Comparison of ENCODE assay signal across 26 cellular contexts in genomic region chr9:130260816-130261765, GRCh38. TPM values are rescaled to one million over a fixed set of nuclear protein-coding genes. Genes with fewer than 3 reads are reported as not detected.
DNase-seq lines count a peak whose midpoint lies in the region; FAIRE-seq and TF ChIP-seq lines count a peak whose summit lies in the region.
"Had no signal": no experiment of that assay in that cellular context is flagged by ENCODE, and none has a peak within 500 bp of the region (broad histone marks: within the 10 kb centered on the region; RNA-seq: fewer than 3 reads in every experiment).

No MANE protein-coding gene starts in this region.

- no peak for FAIRE-seq in D721Med (lab: Jason Lieb, UNC)
- no peak for FAIRE-seq in H1 (lab: Jason Lieb, UNC)
- FAIRE-seq: endometrium, H54 had no signal

- peak; percentile 6 for DNase-seq in D721Med (ENCODE audit: insufficient read length, low spot score)
- no peak for DNase-seq in H1 (ENCODE audit: low read depth in 1 of 2, low spot score in 2 of 2)
- no peak for DNase-seq in KG1 (lab: John Stamatoyannopoulos, UW)
- DNase-seq in amniotic stem cell (lab: John Stamatoyannopoulos, UW) = no peak
- DNase-seq in activated T-cell treated with anti-CD3 and anti-CD28 coated beads, Interleukin-2, amount 50 U/mL, for 24 hours = no peak
- no peak for DNase-seq in ureter (ENCODE audit: low spot score)
- DNase-seq: activated CD4-positive, alpha-beta T cell treated with anti-CD3 and anti-CD28 coated beads for 4 hours; activated naive CD4-positive, alpha-beta T cell; activated T-cell treated with anti-CD3 and anti-CD28 coated beads, Interleukin-2, amount 50 U/mL, for 48 hours; COR-L47; DMS79; Kasumi-1; mesenchymal stem cell; naive thymus-derived CD4-positive, alpha-beta T cell; NCI-H187; NCI-H748 treated with DMSO at 0.1 percent for 48 hours; SK-N-SH; T-helper 17 cell had no signal

- H3K4me3 Mint-ChIP-seq in activated T-cell treated with anti-CD3 and anti-CD28 coated beads, Interleukin-2, amount 50 U/mL, for 24 hours = no peak overlapping the region
- H3K4me3 Mint-ChIP-seq: naive thymus-derived CD4-positive, alpha-beta T cell; stimulated activated naive CD8-positive, alpha-beta T cell treated with anti-CD3 and anti-CD28 coated beads, Interleukin-15, Interleukin-2, amounts not matched to agents 100 ng/mL and 50 ng/mL, for 24 hours; T-helper 17 cell had no signal

- TF ChIP-seq POLR2A in H1 (IDR thresholded peaks at IDR 0.05; ENCODE audit: control extremely low read depth in 1 of 2, low read depth in 2 of 2, low read length in 2 of 2) = no peak

- H3K9ac ChIP-seq in H1 (replicated peaks in 1 of 4; ENCODE audit: extremely low read depth in 1 of 4, low read depth in 3 of 4, low read length in 3 of 4) = no peak overlapping the region
- no peak overlapping the region for H3K9ac ChIP-seq in muscle layer of colon (ENCODE audit: low read length)
- H3K9ac ChIP-seq in stomach smooth muscle (ENCODE audit: low read length in 2 of 2) = no peak overlapping the region
- H3K9ac ChIP-seq: SK-N-SH had no signal

- no peak overlapping the region for H3K4me2 ChIP-seq in H1 (ENCODE audit: insufficient read depth in 1 of 2, low read depth in 2 of 2, low read length in 2 of 2)
- H3K4me2 ChIP-seq: SK-N-SH had no signal

- no peak overlapping the region for H3K18ac ChIP-seq in H1 (ENCODE audit: extremely low read depth, low read length)

- H2BK5ac ChIP-seq in H1 (ENCODE audit: low read depth, low read length) = peak overlapping the region; percentile 38; the same call in 1 of the 2 replicates

- H3K9me3 ChIP-seq in H1 (ENCODE audit: insufficient read depth in 2 of 2, low read depth in 1 of 2, low read length in 1 of 2) (peaks cover 7 to 9% of the 10 kb centered on the region in 2 experiments), muscle layer of colon (ENCODE audit: low read length) (no peaks in the 10 kb centered on the region), stomach smooth muscle (ENCODE audit: control insufficient read depth in 2 of 2, low read length in 2 of 2) (no peaks in the 10 kb centered on the region)
- H3K9me3 ChIP-seq: SK-N-SH, tibial nerve had no signal

- 86% methylated on average over 16 of the region's 16 CpGs; no CpG with 5 or more reads in 1 of the 2 experiments for WGBS in H1 (ENCODE audit: extremely low coverage in 1 of 2, insufficient coverage in 1 of 2, insufficient read length in 1 of 2, insufficient replicate concordance in 2 of 2, low coverage in 1 of 2, low lambda C conversion rate in 2 of 2, missing lambda C conversion rate in 1 of 2), 2 experiments

- no peaks in the 10 kb centered on the region for H3K9me3 Mint-ChIP-seq in activated T-cell treated with anti-CD3 and anti-CD28 coated beads, Interleukin-2, amount 50 U/mL, for 24 hours
- H3K9me3 Mint-ChIP-seq: stimulated activated naive CD8-positive, alpha-beta T cell treated with anti-CD3 and anti-CD28 coated beads, Interleukin-15, Interleukin-2, amounts not matched to agents 100 ng/mL and 50 ng/mL, for 24 hours had no signal

- peak overlapping the region; percentile 43; the same call in 1 of the 2 replicates for H2BK12ac ChIP-seq in H1 (ENCODE audit: low read depth, low read length)

- H3K14ac ChIP-seq in H1 (ENCODE audit: insufficient read length) = no peak overlapping the region

- TF ChIP-seq RAD21 in H1 (IDR thresholded peaks at IDR 0.05 in 1 of 2, conservative IDR thresholded peaks at IDR 0.05 in 1 of 2; ENCODE audit: low read depth in 2 of 2, low read length in 2 of 2) = no peak

- H2AFZ ChIP-seq in H1 (ENCODE audit: low read length) = no peak overlapping the region

- POLR2A ChIA-PET in H1 (lab: Charles Lee; ENCODE audit: partially characterized antibody) = interaction anchor here (1.0 to 1.6 kb wide), 2 partner anchors 23 to 69 kb away, joined by 3 read pairs; no protein-coding TSS in a partner anchor

- TF ChIP-seq EP300 in H1 (IDR thresholded peaks at IDR 0.05; ENCODE audit: borderline replicate concordance in 1 of 2, low read depth in 2 of 2, low read length in 2 of 2) = no peak

- H3K4me1 ChIP-seq in H1 (replicated peaks in 1 of 4; ENCODE audit: control insufficient read depth in 3 of 4, insufficient read depth in 4 of 4, low read length in 3 of 4) (peaks cover 0 to 5% (median 2%) of the 10 kb centered on the region in 4 experiments; a peak in 4 of 7 replicates), muscle layer of colon (ENCODE audit: insufficient read depth, low read length) (peaks cover 41% of the 10 kb centered on the region), stomach smooth muscle (ENCODE audit: control insufficient read depth, insufficient read depth, low read length) (peaks cover 11% of the 10 kb centered on the region)

- no peak overlapping the region for H2AK5ac ChIP-seq in H1 (ENCODE audit: low read depth, low read length)

- no peaks in the 10 kb centered on the region for H4K20me1 ChIP-seq in H1 (replicated peaks in 1 of 2; ENCODE audit: control insufficient read depth in 1 of 2, insufficient read depth in 2 of 2, low read length in 2 of 2)

- H3K36me3 ChIP-seq in H1 (ENCODE audit: control insufficient read depth in 2 of 4, insufficient read depth in 4 of 4, low read length in 3 of 4) (no peaks in the 10 kb centered on the region), muscle layer of colon (ENCODE audit: insufficient read depth, low read length) (no peaks in the 10 kb centered on the region), stomach smooth muscle (ENCODE audit: control insufficient read depth in 2 of 2, insufficient read depth in 2 of 2, low read length in 2 of 2) (no peaks in the 10 kb centered on the region)
- H3K36me3 ChIP-seq: cardiac muscle cell, tibial nerve had no signal

- H4K5ac ChIP-seq in H1 (ENCODE audit: insufficient read length, low read depth, low read length) = no peak overlapping the region

- H3K4ac ChIP-seq in H1 (replicated peaks; ENCODE audit: insufficient read length, low read depth, low read length) = no peak overlapping the region

- H3K27me3 Mint-ChIP-seq in activated T-cell treated with anti-CD3 and anti-CD28 coated beads, Interleukin-2, amount 50 U/mL, for 24 hours = peaks cover 69% of the 10 kb centered on the region

- no peak overlapping the region for H2BK15ac ChIP-seq in H1 (ENCODE audit: low read length)

- peaks cover 7% of the 10 kb centered on the region; the same call in 1 of the 2 replicates for H3K23me2 ChIP-seq in H1 (ENCODE audit: low read depth, low read length)

- no peak overlapping the region for H2BK20ac ChIP-seq in H1 (ENCODE audit: low read length)

- H3K36me3 Mint-ChIP-seq in activated T-cell treated with anti-CD3 and anti-CD28 coated beads, Interleukin-2, amount 50 U/mL, for 24 hours (ENCODE audit: low read depth) = no peaks in the 10 kb centered on the region
- H3K36me3 Mint-ChIP-seq: naive thymus-derived CD4-positive, alpha-beta T cell had no signal

- no peak overlapping the region for H3K56ac ChIP-seq in H1 (replicated peaks; ENCODE audit: insufficient read length, low read depth, low read length)

- H3K27ac Mint-ChIP-seq in activated T-cell treated with anti-CD3 and anti-CD28 coated beads, Interleukin-2, amount 50 U/mL, for 24 hours = no peak overlapping the region
- H3K27ac Mint-ChIP-seq: naive thymus-derived CD4-positive, alpha-beta T cell; stimulated activated naive CD8-positive, alpha-beta T cell treated with anti-CD3 and anti-CD28 coated beads, Interleukin-15, Interleukin-2, amounts not matched to agents 100 ng/mL and 50 ng/mL, for 24 hours; T-helper 17 cell had no signal

- no peak overlapping the region for H4K91ac ChIP-seq in H1 (replicated peaks; ENCODE audit: insufficient read length, low read length)

- H3K23ac ChIP-seq in H1 (ENCODE audit: insufficient read length) = no peak overlapping the region

- H3K79me1 ChIP-seq in H1 (ENCODE audit: low read depth, low read length) = no peaks in the 10 kb centered on the region

- H3K27ac ChIP-seq in H1 (ENCODE audit: low read depth, low read length) (no peak overlapping the region), muscle layer of colon (ENCODE audit: low read depth, low read length) (peak overlapping the region; percentile 81), stomach smooth muscle (ENCODE audit: low read length) (peak overlapping the region; percentile 18)
- H3K27ac ChIP-seq: cardiac muscle cell had no signal

- TF ChIP-seq CTCF in D721Med (IDR thresholded peaks at IDR 0.05; ENCODE audit: insufficient read depth, missing control alignments) (no peak), H1 (IDR thresholded peaks at IDR 0.05; ENCODE audit: control extremely low read depth in 1 of 3, insufficient read depth in 1 of 3, low read depth in 1 of 3, low read length in 3 of 3) (no peak)

- H3K4me1 Mint-ChIP-seq in activated T-cell treated with anti-CD3 and anti-CD28 coated beads, Interleukin-2, amount 50 U/mL, for 24 hours (ENCODE audit: low read depth) = peaks cover 3% of the 10 kb centered on the region

- no peak overlapping the region for H2BK120ac ChIP-seq in H1 (replicated peaks; ENCODE audit: low read depth, low read length)

- no peak overlapping the region for H3K4me3 ChIP-seq in H1 (ENCODE audit: extremely low read depth in 1 of 4, insufficient read depth in 2 of 4, low read depth in 3 of 4, low read length in 4 of 4)
- H3K4me3 ChIP-seq in muscle layer of colon (ENCODE audit: low read depth in 1 of 2, low read length in 2 of 2) = no peak overlapping the region
- no peak overlapping the region for H3K4me3 ChIP-seq in stomach smooth muscle (ENCODE audit: low read length in 2 of 2)
- H3K4me3 ChIP-seq: cardiac muscle cell, tibial nerve had no signal

- H3K79me2 ChIP-seq in H1 (ENCODE audit: control insufficient read depth in 1 of 2, insufficient read depth in 2 of 2, low read length in 2 of 2) = no peaks in the 10 kb centered on the region

- H4K8ac ChIP-seq in H1 (ENCODE audit: extremely low read depth, insufficient read depth, low read length) = no peak overlapping the region

- CTCF ChIA-PET in H1 (lab: Charles Lee; ENCODE audit: partially characterized antibody) = interaction anchor here (0.6 to 3.8 kb wide), 4 partner anchors 18 to 485 kb away, joined by 3 to 22 read pairs (median 3); no protein-coding TSS in a partner anchor

- H3K27me3 ChIP-seq in H1 (replicated peaks in 1 of 4; ENCODE audit: control insufficient read depth in 3 of 4, extremely low read depth in 1 of 4, insufficient read depth in 3 of 4, low read length in 3 of 4) = peaks cover 0 to 11% (median 6%) of the 10 kb centered on the region in 4 experiments; a peak in 5 of 7 replicates
- H3K27me3 ChIP-seq in muscle layer of colon (ENCODE audit: control insufficient read depth in 1 of 2, insufficient read depth in 2 of 2, low read length in 2 of 2) = no peaks in the 10 kb centered on the region
- peaks cover 0 to 4% of the 10 kb centered on the region in 2 donors for H3K27me3 ChIP-seq in stomach smooth muscle (ENCODE audit: control insufficient read depth in 1 of 2, insufficient read depth in 2 of 2, low read length in 2 of 2)

RNA-seq across cellular contexts. Expression of gene HMCN2, which starts 4.5 kb away (rescaled TPM):
- 7.9 and 9.1 TPM in 2 replicates for total RNA-seq in H1 (2021; fragmentation: NEBNext Ultra II Directional; extraction: Animal tissue kit (Norgen Biotek cat#: 25700))
- 5.0 and 8.3 TPM in 2 replicates for polyA plus RNA-seq in H1 (2011; rRNA removed)
- polyA plus RNA-seq in H1 (2011; cell fraction: cytosol; rRNA removed) = 6.4 TPM
- polyA plus RNA-seq in H1 (2011; cell fraction: nucleus; rRNA removed) = 60.8 TPM
- 3.3 to 10.7 TPM (median 7.7 TPM) in 4 replicates for polyA plus RNA-seq in H1 (2012, experiment 1 of 2)
- polyA plus RNA-seq in H1 (2012, experiment 2 of 2) = 2.3 TPM
- polyA plus RNA-seq in H1 (2013, experiment 1 of 2) = 3.8 TPM
- 2.5 TPM for polyA plus RNA-seq in H1 (2013, experiment 2 of 2)
- polyA minus RNA-seq in H1 (2011; rRNA and poly(A)+ RNA removed) = 4.6 and 7.6 TPM in 2 replicates
- polyA minus RNA-seq in H1 (2011; cell fraction: cytosol; rRNA and poly(A)+ RNA removed) = 9.8 TPM
- polyA minus RNA-seq in H1 (2011; cell fraction: nucleus; rRNA and poly(A)+ RNA removed) = 25.3 TPM
- 9.5 TPM for total RNA-seq in ureter
- total RNA-seq: naive thymus-derived CD4-positive, alpha-beta T cell had no signal
- polyA plus RNA-seq: BJ; naive thymus-derived CD4-positive, alpha-beta T cell had no signal
